1 cellular context compared by ENCODE assay signal in genomic region chr5:14107536-14107935, GRCh38.
TF ChIP-seq lines count a peak whose summit lies in the region.

No MANE protein-coding gene starts in this region.

TF ChIP-seq in IMR-90, 13 proteins besides CTCF, POLR2A, EP300 and RAD21:
- TF ChIP-seq SMC3 (IDR thresholded peaks at IDR 0.05; ENCODE audit: low read depth, low read length) = no peak
